In genomic region chr10:71712572-71713134, GRCh38 we compare ENCODE assay signal across 10 cellular contexts. TPM values are rescaled to one million over a fixed set of nuclear protein-coding genes. Genes with fewer than 3 reads are reported as not detected.
A peak's percentile ranks its signal among the peaks of the same experiment; 100 is the strongest.
DNase-seq lines count a peak whose midpoint lies in the region; ATAC-seq and TF ChIP-seq lines count a peak whose summit lies in the region.
"Had no signal": no experiment of that assay in that cellular context is flagged by ENCODE, and none has a peak within 500 bp of the region (broad histone marks: within the 10 kb centered on the region; RNA-seq: fewer than 3 reads in every experiment).

No MANE protein-coding gene starts in this region.

- H3K4me3 Mint-ChIP-seq in activated naive CD4-positive, alpha-beta T cell treated with anti-CD3 and anti-CD28 coated beads, Interleukin-2, amount 10 ng/mL, durations not matched to agents 7 days and 5 days: peak overlapping the region; percentile 65
- H3K4me3 Mint-ChIP-seq in MCF 10A (ENCODE audit: unreplicated experiment) (no peak overlapping the region), naive B cell (peak overlapping the region in 2 of 8 donors; percentile 10 to 24)

- TF ChIP-seq POLR2A in tibial nerve (IDR thresholded peaks at IDR 0.05): no peak

- H3K27ac Mint-ChIP-seq in activated naive CD4-positive, alpha-beta T cell treated with anti-CD3 and anti-CD28 coated beads, Interleukin-2, amount 10 ng/mL, durations not matched to agents 7 days and 5 days: peak overlapping the region; percentile 94
- H3K27ac Mint-ChIP-seq in MCF 10A (ENCODE audit: low read depth, unreplicated experiment) (peak overlapping the region; percentile 93), naive B cell (peak overlapping the region in 5 of 6 donors; percentile 29 to 85 (median 71))

- peak overlapping the region; percentile 86 to 96 (median 92) for H3K27ac ChIP-seq in tibial nerve

- H3K4me1 Mint-ChIP-seq in activated naive CD4-positive, alpha-beta T cell treated with anti-CD3 and anti-CD28 coated beads, Interleukin-2, amount 10 ng/mL, durations not matched to agents 7 days and 5 days: peaks cover 79% of the 10 kb centered on the region
- H3K4me1 Mint-ChIP-seq in MCF 10A (ENCODE audit: insufficient read depth, unreplicated experiment) (peaks cover 23% of the 10 kb centered on the region), naive B cell (peaks cover 28 to 48% (median 36%) of the 10 kb centered on the region in 3 donors)

- no peaks in the 10 kb centered on the region for H3K9me3 ChIP-seq in tibial nerve

- H3K27me3 ChIP-seq in tibial nerve: no peaks in the 10 kb centered on the region

- 60 to 64% methylated on average over 10 to 17 of the region's 17 CpGs for WGBS in tibial nerve, 2 donors

- H3K36me3 ChIP-seq in tibial nerve: no peaks in the 10 kb centered on the region

- intact Hi-C loops in MCF 10A (cut with micrococcal nuclease): loop anchor here (5.0 kb wide), 2 partner anchors 60 to 100 kb away; partner anchors contain the start of gene VSIR

- no peak overlapping the region for H3K4me3 ChIP-seq in tibial nerve

- no peak for TF ChIP-seq EP300 in tibial nerve (IDR thresholded peaks at IDR 0.05)

- ATAC-seq in naive B cell (ENCODE audit: low read depth in 2 of 2): no peak
- no peak for ATAC-seq in GM21723 (IDR thresholded peaks at IDR 0.05; ENCODE audit: unreplicated experiment)

- TF ChIP-seq CTCF in MCF 10A (IDR thresholded peaks at IDR 0.05; ENCODE audit: unreplicated experiment): no peak
- TF ChIP-seq CTCF in tibial nerve (IDR thresholded peaks at IDR 0.05): no peak

- POLR2A ChIA-PET in MCF 10A (lab: Yijun Ruan, JAX): interaction anchor here (0.7 to 3.8 kb wide), 5 partner anchors 16 to 393 kb away, joined by 3 to 19 read pairs (median 5); partner anchors contain the start of gene SLC29A3

- CTCF ChIA-PET in activated naive CD4-positive, alpha-beta T cell treated with anti-CD3 and anti-CD28 coated beads, Interleukin-2, amount 10 ng/mL, durations not matched to agents 7 days and 5 days (lab: Charles Lee): interaction anchor here (1.1 to 9.0 kb wide), 8 partner anchors 11 to 394 kb away, joined by 3 to 126 read pairs (median 5); partner anchors contain the start of genes SLC29A3 and VSIR
- CTCF ChIA-PET in MCF 10A (lab: Yijun Ruan, JAX): interaction anchor here (1.2 to 3.1 kb wide), 5 partner anchors 54 to 398 kb away, joined by 3 to 14 read pairs (median 7); partner anchors contain the start of gene VSIR

- peaks cover 3% of the 10 kb centered on the region for H3K36me3 Mint-ChIP-seq in activated naive CD4-positive, alpha-beta T cell treated with anti-CD3 and anti-CD28 coated beads, Interleukin-2, amount 10 ng/mL, durations not matched to agents 7 days and 5 days
- H3K36me3 Mint-ChIP-seq in MCF 10A (ENCODE audit: insufficient read depth, unreplicated experiment): no peaks in the 10 kb centered on the region
- no peaks in the 10 kb centered on the region for H3K36me3 Mint-ChIP-seq in naive B cell

- no peaks in the 10 kb centered on the region for H3K27me3 Mint-ChIP-seq in activated naive CD4-positive, alpha-beta T cell treated with anti-CD3 and anti-CD28 coated beads, Interleukin-2, amount 10 ng/mL, durations not matched to agents 7 days and 5 days
- H3K27me3 Mint-ChIP-seq in MCF 10A (ENCODE audit: insufficient read depth, unreplicated experiment): no peaks in the 10 kb centered on the region
- no peaks in the 10 kb centered on the region for H3K27me3 Mint-ChIP-seq in naive B cell

- no peaks in the 10 kb centered on the region for H3K9me3 Mint-ChIP-seq in activated naive CD4-positive, alpha-beta T cell treated with anti-CD3 and anti-CD28 coated beads, Interleukin-2, amount 10 ng/mL, durations not matched to agents 7 days and 5 days
- H3K9me3 Mint-ChIP-seq in MCF 10A (ENCODE audit: unreplicated experiment) (no peaks in the 10 kb centered on the region), naive B cell (no peaks in the 10 kb centered on the region)

- H3K4me1 ChIP-seq in tibial nerve: peaks cover 16 to 85% (median 56%) of the 10 kb centered on the region in 4 donors

- no TSS peak for BruUV-seq in MCF 10A (replicated peaks; lab: Mats Ljungman, UMichigan)

- peak; percentile 56 for DNase-seq in activated naive CD4-positive, alpha-beta T cell treated with anti-CD3 and anti-CD28 coated beads, Interleukin-2, amount 10 ng/mL, durations not matched to agents 7 days and 5 days
- no peak for DNase-seq in activated naive CD4-positive, alpha-beta T cell treated with anti-CD3 and anti-CD28 coated beads, Interleukin-2, amount 50 U/mL, for 16 hours
- no peak for DNase-seq in MCF 10A (ENCODE audit: unreplicated experiment)
- no peak for DNase-seq in naive B cell
- DNase-seq in tibial nerve (ENCODE audit: low spot score in 2 of 2): no peak
- no peak for DNase-seq in DMS153 (lab: John Stamatoyannopoulos, UW)
- no peak for DNase-seq in NCI-H1694 (lab: John Stamatoyannopoulos, UW)
- DNase-seq: MV-4-11, SHP77 treated with DMSO at 0.1 percent for 48 hours had no signal

RNA-seq across cellular contexts. Expression of gene C10orf105, which starts 6.9 kb away (rescaled TPM):
- not detected in 2 replicates for total RNA-seq in MCF 10A (2022)
- polyA plus RNA-seq in naive B cell (ENCODE audit: low read depth in 6 of 6): not detected
- under 1 TPM; 0.20 to 0.42 (median 0.26) TPM for total RNA-seq in tibial nerve
